In the genomic region with DNA sequence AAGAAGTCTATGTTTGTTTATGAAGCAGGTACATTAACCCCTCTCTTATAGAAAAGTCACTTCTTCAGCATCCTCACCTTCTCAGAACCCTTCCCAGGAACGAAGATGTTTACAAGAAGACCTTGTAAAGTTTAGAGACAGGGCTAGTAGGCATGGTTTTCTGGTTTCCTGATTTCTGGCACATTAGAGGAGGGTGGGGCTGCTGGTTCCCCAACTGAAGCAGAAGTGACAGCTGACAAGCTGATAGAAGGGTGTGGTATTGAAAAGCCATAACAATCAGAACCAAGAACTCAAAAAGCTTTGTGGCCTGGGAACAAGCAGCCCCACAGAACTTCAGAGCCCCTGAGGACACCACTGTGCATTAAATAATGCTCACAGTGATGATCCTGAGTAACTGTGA, we compare ENCODE assay signal across 20 cellular contexts.
DNase-seq lines count a peak whose midpoint lies in the region; ATAC-seq and TF ChIP-seq lines count a peak whose summit lies in the region.
"Had no signal": no experiment of that assay in that cellular context is flagged by ENCODE, and none has a peak within 500 bp of the region (broad histone marks: within the 10 kb centered on the region; RNA-seq: fewer than 3 reads in every experiment).

No MANE protein-coding gene starts in this region.

- POLR2A ChIA-PET in IMR-90 (lab: Charles Lee; ENCODE audit: unreplicated experiment) = no interaction called here
- POLR2A ChIA-PET in activated CD4-positive, alpha-beta memory T cell treated with anti-CD3 and anti-CD28 coated beads, Interleukin-2, amount 10 ng/mL, durations not matched to agents 7 days and 5 days (lab: Charles Lee) = interaction anchor here (1.0 to 6.3 kb wide), 5 partner anchors 12 to 90 kb away, joined by 3 to 67 read pairs (median 13); no protein-coding TSS in a partner anchor

- WGBS in IMR-90 (ENCODE audit: extremely low coverage in 2 of 2, insufficient read length in 1 of 2), 2 experiments = no CpG with 5 or more reads among the region's 1 CpG

- H3K14ac ChIP-seq in IMR-90 (replicated peaks; ENCODE audit: low read depth, low read length) = no peak overlapping the region; the same call in 1 of the 2 replicates

- H3K18ac ChIP-seq in IMR-90 (ENCODE audit: low read depth, low read length) = no peak overlapping the region

- H3K36me3 Mint-ChIP-seq in T-helper 2 cell treated with Interferon-gamma antibody and Interleukin-4, amounts not matched to agents 5 μg/mL and 100 μg/mL, for 36 hours (ENCODE audit: low read depth) = peaks cover 52% of the 10 kb centered on the region
- H3K36me3 Mint-ChIP-seq in activated CD4-positive, alpha-beta memory T cell treated with anti-CD3 and anti-CD28 coated beads, Interleukin-2, amount 10 ng/mL, durations not matched to agents 7 days and 5 days (ENCODE audit: low read depth) = peaks cover 81% of the 10 kb centered on the region
- H3K36me3 Mint-ChIP-seq in natural killer cell treated with Interleukin-12 subunit alpha and Interleukin-12 subunit beta and Interleukin-15 and Interleukin-18, amount 100 ng/mL, for 72 hours = peaks cover 10% of the 10 kb centered on the region

- in situ Hi-C loops in IMR-90 (cut with MboI; ENCODE audit: low sequenced_read_pairs) = no loop called here

- CTCF ChIA-PET in IMR-90 (lab: Yijun Ruan, JAX) = interaction anchor here (1.1 kb wide), 1 partner anchor 28 kb away, joined by 6 read pairs; no protein-coding TSS in a partner anchor
- CTCF ChIA-PET in activated CD4-positive, alpha-beta memory T cell treated with anti-CD3 and anti-CD28 coated beads, Interleukin-2, amount 10 ng/mL, durations not matched to agents 7 days and 5 days (lab: Charles Lee) = interaction anchor here (1.0 to 5.2 kb wide), 4 partner anchors 12 to 93 kb away, joined by 3 to 44 read pairs (median 12); no protein-coding TSS in a partner anchor

- H2BK120ac ChIP-seq in IMR-90 (ENCODE audit: low read depth, low read length) = no peak overlapping the region; the same call in 1 of the 2 replicates

- no peak overlapping the region for H4K8ac ChIP-seq in IMR-90 (ENCODE audit: low read depth in 2 of 2, low read length in 2 of 2)

- H3K9ac ChIP-seq in IMR-90 (ENCODE audit: low read depth, low read length) = no peak overlapping the region

- H2BK5ac ChIP-seq in IMR-90 (ENCODE audit: low read depth, low read length, poor library complexity, severe bottlenecking) = no peak overlapping the region

- no peaks in the 10 kb centered on the region for H3K79me1 ChIP-seq in IMR-90 (ENCODE audit: low read depth in 1 of 2, low read length in 2 of 2)

- no peak overlapping the region for H4K5ac ChIP-seq in IMR-90 (ENCODE audit: low read depth, low read length)

- no peaks in the 10 kb centered on the region for H3K9me1 ChIP-seq in IMR-90 (ENCODE audit: insufficient read depth, low read length)

- H2AK5ac ChIP-seq in IMR-90 (ENCODE audit: low read depth, low read length) = peak overlapping the region; percentile 50; the same call in 1 of the 2 replicates

- no peaks in the 10 kb centered on the region for H3K27me3 ChIP-seq in IMR-90 (ENCODE audit: control insufficient read depth, insufficient read depth, low read length)
- H3K27me3 ChIP-seq: esophagus squamous epithelium, transverse colon had no signal

- ATAC-seq in IMR-90 (ENCODE audit: low read depth) (no peak), HG02763 (IDR thresholded peaks at IDR 0.05; ENCODE audit: unreplicated experiment) (no peak)
- no peak for ATAC-seq in natural killer cell treated with Interleukin-12 subunit alpha and Interleukin-12 subunit beta and Interleukin-15 and Interleukin-18, amount 100 ng/mL, for 72 hours
- ATAC-seq: activated T-cell treated with anti-CD3 and anti-CD28 coated beads, Interleukin-2, amount 50 U/mL, for 4 hours had no signal

- H3K4ac ChIP-seq in IMR-90 (ENCODE audit: low read depth, low read length) = no peak overlapping the region

- no peaks in the 10 kb centered on the region for H3K27me3 Mint-ChIP-seq in T-helper 2 cell treated with Interferon-gamma antibody and Interleukin-4, amounts not matched to agents 5 μg/mL and 100 μg/mL, for 36 hours (ENCODE audit: low read depth)
- no peaks in the 10 kb centered on the region for H3K27me3 Mint-ChIP-seq in activated CD4-positive, alpha-beta memory T cell treated with anti-CD3 and anti-CD28 coated beads, Interleukin-2, amount 10 ng/mL, durations not matched to agents 7 days and 5 days
- peaks cover 0 to 3% of the 10 kb centered on the region in 2 donors for H3K27me3 Mint-ChIP-seq in natural killer cell treated with Interleukin-12 subunit alpha and Interleukin-12 subunit beta and Interleukin-15 and Interleukin-18, amount 100 ng/mL, for 72 hours

- no peaks in the 10 kb centered on the region for H3K36me3 ChIP-seq in IMR-90 (ENCODE audit: control insufficient read depth, insufficient read depth, low read length)
- H3K36me3 ChIP-seq: HAP-1, prostate gland had no signal

- no peaks in the 10 kb centered on the region for H4K20me1 ChIP-seq in IMR-90 (ENCODE audit: insufficient read depth, low read length)

- dilution Hi-C loops in IMR-90 (cut with HindIII; ENCODE audit: low sequenced_read_pairs, unreplicated experiment) = no loop called here

- peaks cover 2% of the 10 kb centered on the region for H3K4me1 ChIP-seq in IMR-90 (ENCODE audit: control insufficient read depth, insufficient read depth, low read length)
- H3K4me1 ChIP-seq: prostate gland, transverse colon had no signal

- H2AFZ ChIP-seq in IMR-90 (replicated peaks; ENCODE audit: low read length, poor library complexity) = no peak overlapping the region

- H3K23ac ChIP-seq in IMR-90 (ENCODE audit: low read depth, low read length) = no peak overlapping the region

- no peak overlapping the region for H3K4me3 ChIP-seq in IMR-90 (ENCODE audit: insufficient read depth, low read depth, low read length)
- H3K4me3 ChIP-seq: esophagus squamous epithelium, HAP-1, prostate gland, transverse colon had no signal

- H3K4me3 Mint-ChIP-seq in T-helper 2 cell treated with Interferon-gamma antibody and Interleukin-4, amounts not matched to agents 5 μg/mL and 100 μg/mL, for 36 hours = no peak overlapping the region
- H3K4me3 Mint-ChIP-seq in activated CD4-positive, alpha-beta memory T cell treated with anti-CD3 and anti-CD28 coated beads, Interleukin-2, amount 10 ng/mL, durations not matched to agents 7 days and 5 days = no peak overlapping the region
- H3K4me3 Mint-ChIP-seq in natural killer cell treated with Interleukin-12 subunit alpha and Interleukin-12 subunit beta and Interleukin-15 and Interleukin-18, amount 100 ng/mL, for 72 hours = peak overlapping the region; percentile 73
- H3K4me3 Mint-ChIP-seq: nephron progenitor cell had no signal

- TF ChIP-seq POLR2A in IMR-90 (IDR thresholded peaks at IDR 0.05; ENCODE audit: low read depth, low read length) = no peak

- no peak for DNase-seq in T-helper 2 cell treated with Interferon-gamma antibody and Interleukin-4, amounts not matched to agents 5 μg/mL and 100 μg/mL, for 36 hours (ENCODE audit: low spot score)
- DNase-seq in T-helper 2 cell = no peak
- no peak for DNase-seq in IMR-90
- no peak for DNase-seq in activated CD4-positive, alpha-beta memory T cell treated with anti-CD3 and anti-CD28 coated beads, Interleukin-2, amount 10 ng/mL, durations not matched to agents 7 days and 5 days
- DNase-seq in natural killer cell treated with Interleukin-12 subunit alpha and Interleukin-12 subunit beta and Interleukin-15 and Interleukin-18, amount 100 ng/mL, for 72 hours (ENCODE audit: low spot score) = no peak
- DNase-seq in NCI-H2227 treated with DMSO at 0.1 percent for 48 hours (lab: John Stamatoyannopoulos, UW) = no peak
- DNase-seq in hepatic stellate cell (ENCODE audit: low spot score) = no peak
- DNase-seq: activated T-cell treated with anti-CD3 and anti-CD28 coated beads, Interleukin-2, amount 50 U/mL, for 4 hours; DMS79 treated with DMSO at 0.1 percent for 48 hours; esophagus squamous epithelium; NCI-H1694; NCI-H446 treated with DMSO at 0.1 percent for 48 hours; nephron progenitor cell; SHP77; stimulated activated CD4-positive, alpha-beta T cell treated with anti-CD3 and anti-CD28 coated beads, Interleukin-12 subunit alpha, Interleukin-12 subunit beta, amount 100 ng/mL, for 4 hours; transverse colon had no signal

- no peak for TF ChIP-seq RAD21 in IMR-90 (IDR thresholded peaks at IDR 0.05; ENCODE audit: low read length)

- no peak overlapping the region for H3K56ac ChIP-seq in IMR-90 (ENCODE audit: extremely low read depth, insufficient read depth, low read length)

- H4K91ac ChIP-seq in IMR-90 (ENCODE audit: insufficient read depth, low read depth, low read length) = no peak overlapping the region

- peaks cover 51% of the 10 kb centered on the region for H3K4me1 Mint-ChIP-seq in T-helper 2 cell treated with Interferon-gamma antibody and Interleukin-4, amounts not matched to agents 5 μg/mL and 100 μg/mL, for 36 hours (ENCODE audit: low read depth)
- H3K4me1 Mint-ChIP-seq in activated CD4-positive, alpha-beta memory T cell treated with anti-CD3 and anti-CD28 coated beads, Interleukin-2, amount 10 ng/mL, durations not matched to agents 7 days and 5 days = peaks cover 63% of the 10 kb centered on the region
- H3K4me1 Mint-ChIP-seq in natural killer cell treated with Interleukin-12 subunit alpha and Interleukin-12 subunit beta and Interleukin-15 and Interleukin-18, amount 100 ng/mL, for 72 hours (ENCODE audit: low read depth in 2 of 2) = peaks cover 37 to 48% of the 10 kb centered on the region in 2 donors

- H3K27ac Mint-ChIP-seq in T-helper 2 cell treated with Interferon-gamma antibody and Interleukin-4, amounts not matched to agents 5 μg/mL and 100 μg/mL, for 36 hours = peak overlapping the region; percentile 52
- H3K27ac Mint-ChIP-seq in activated CD4-positive, alpha-beta memory T cell treated with anti-CD3 and anti-CD28 coated beads, Interleukin-2, amount 10 ng/mL, durations not matched to agents 7 days and 5 days = peak overlapping the region; percentile 44
- H3K27ac Mint-ChIP-seq in natural killer cell treated with Interleukin-12 subunit alpha and Interleukin-12 subunit beta and Interleukin-15 and Interleukin-18, amount 100 ng/mL, for 72 hours = peak overlapping the region; percentile 74 to 76
- H3K27ac Mint-ChIP-seq: nephron progenitor cell had no signal

- no peaks in the 10 kb centered on the region for H3K9me3 Mint-ChIP-seq in T-helper 2 cell treated with Interferon-gamma antibody and Interleukin-4, amounts not matched to agents 5 μg/mL and 100 μg/mL, for 36 hours
- no peaks in the 10 kb centered on the region for H3K9me3 Mint-ChIP-seq in activated CD4-positive, alpha-beta memory T cell treated with anti-CD3 and anti-CD28 coated beads, Interleukin-2, amount 10 ng/mL, durations not matched to agents 7 days and 5 days
- no peaks in the 10 kb centered on the region for H3K9me3 Mint-ChIP-seq in natural killer cell treated with Interleukin-12 subunit alpha and Interleukin-12 subunit beta and Interleukin-15 and Interleukin-18, amount 100 ng/mL, for 72 hours
- H3K9me3 Mint-ChIP-seq: activated T-cell treated with anti-CD3 and anti-CD28 coated beads, Interleukin-2, amount 50 U/mL, for 4 hours; nephron progenitor cell had no signal

- H2BK15ac ChIP-seq in IMR-90 (ENCODE audit: low read depth, low read length) = 0 out of 3 replicates have a peak overlapping the region, but pooled peaks have one; percentile 26

- no TSS peak for BruUV-seq in IMR-90 (replicated peaks; lab: Mats Ljungman, UMichigan)

- intact Hi-C loops in IMR-90 (cut with micrococcal nuclease) = no loop called here

- H3K9me3 ChIP-seq in IMR-90 (ENCODE audit: control insufficient read depth, insufficient read depth, low read length) = no peaks in the 10 kb centered on the region
- H3K9me3 ChIP-seq: esophagus squamous epithelium, HAP-1, prostate gland, transverse colon had no signal

- H3K27ac ChIP-seq in IMR-90 (ENCODE audit: insufficient read depth, low read length) = no peak overlapping the region
- H3K27ac ChIP-seq: C4-2B, prostate gland had no signal

- H2AK9ac ChIP-seq in IMR-90 (replicated peaks; ENCODE audit: low read depth, low read length, poor library complexity) = no peak overlapping the region

- H3K4me2 ChIP-seq in IMR-90 (ENCODE audit: low read depth, low read length) = no peak overlapping the region

- H2BK20ac ChIP-seq in IMR-90 (ENCODE audit: low read depth, low read length) = no peak overlapping the region

- TF ChIP-seq CTCF in IMR-90 (conservative IDR thresholded peaks at IDR 0.05; ENCODE audit: low read depth, low read length) = no peak
